Comparison of ENCODE assay signal across 22 cellular contexts in genomic region chr1:83909687-83910086, GRCh38.
"Had no signal": no experiment of that assay in that cellular context is flagged by ENCODE, and none has a peak within 500 bp of the region (broad histone marks: within the 10 kb centered on the region; RNA-seq: fewer than 3 reads in every experiment).

No MANE protein-coding gene starts in this region.

- H3K27ac Mint-ChIP-seq: activated CD4-positive, alpha-beta memory T cell treated with anti-CD3 and anti-CD28 coated beads for 36 hours; activated naive CD4-positive, alpha-beta T cell treated with anti-CD3 and anti-CD28 coated beads for 36 hours; activated naive CD8-positive, alpha-beta T cell treated with anti-CD3 and anti-CD28 coated beads, Interleukin-2, amount 10 ng/mL, durations not matched to agents 7 days and 5 days; activated T-cell treated with anti-CD3 and anti-CD28 coated beads, Interleukin-2, amount 50 U/mL, for 72 hours; brain; endodermal cell; naive thymus-derived CD4-positive, alpha-beta T cell had no signal

- H3K27me3 ChIP-seq: esophagus squamous epithelium, heart right ventricle, sigmoid colon, upper lobe of left lung had no signal

- H3K9me3 Mint-ChIP-seq: activated CD4-positive, alpha-beta memory T cell treated with anti-CD3 and anti-CD28 coated beads for 36 hours; activated naive CD4-positive, alpha-beta T cell treated with anti-CD3 and anti-CD28 coated beads for 36 hours; activated T-cell treated with anti-CD3 and anti-CD28 coated beads, Interleukin-2, amount 50 U/mL, for 72 hours had no signal

- H3K27me3 Mint-ChIP-seq: brain had no signal

- H3K36me3 Mint-ChIP-seq: activated CD4-positive, alpha-beta memory T cell treated with anti-CD3 and anti-CD28 coated beads for 36 hours; activated naive CD8-positive, alpha-beta T cell treated with anti-CD3 and anti-CD28 coated beads, Interleukin-2, amount 10 ng/mL, durations not matched to agents 7 days and 5 days; naive thymus-derived CD4-positive, alpha-beta T cell had no signal

- H3K4me3 ChIP-seq: esophagus squamous epithelium, heart right ventricle, left ventricle myocardium inferior, sigmoid colon, upper lobe of left lung had no signal

- H3K4me3 Mint-ChIP-seq: activated CD4-positive, alpha-beta memory T cell treated with anti-CD3 and anti-CD28 coated beads for 36 hours; activated naive CD4-positive, alpha-beta T cell treated with anti-CD3 and anti-CD28 coated beads for 36 hours; activated naive CD8-positive, alpha-beta T cell treated with anti-CD3 and anti-CD28 coated beads, Interleukin-2, amount 10 ng/mL, durations not matched to agents 7 days and 5 days; activated T-cell treated with anti-CD3 and anti-CD28 coated beads, Interleukin-2, amount 50 U/mL, for 72 hours; brain; endodermal cell; naive thymus-derived CD4-positive, alpha-beta T cell; neural crest cell had no signal

- H3K4me1 Mint-ChIP-seq: activated naive CD8-positive, alpha-beta T cell treated with anti-CD3 and anti-CD28 coated beads, Interleukin-2, amount 10 ng/mL, durations not matched to agents 7 days and 5 days; brain; endodermal cell; naive thymus-derived CD4-positive, alpha-beta T cell; neural crest cell had no signal

- FAIRE-seq: colon had no signal

- H3K9me3 ChIP-seq: esophagus squamous epithelium, left ventricle myocardium inferior, sigmoid colon, upper lobe of left lung had no signal

- DNase-seq: activated CD4-positive, alpha-beta memory T cell treated with anti-CD3 and anti-CD28 coated beads for 36 hours; activated CD4-positive, alpha-beta T cell treated with anti-CD3 and anti-CD28 coated beads for 48 hours; activated effector memory CD4-positive, alpha-beta T cell treated with Interleukin-2 at 50 U/mL for 16 hours; activated naive CD4-positive, alpha-beta T cell treated with anti-CD3 and anti-CD28 coated beads for 36 hours; activated naive CD8-positive, alpha-beta T cell treated with anti-CD3 and anti-CD28 coated beads, Interleukin-2, amount 10 ng/mL, durations not matched to agents 7 days and 5 days; activated T-cell treated with anti-CD3 and anti-CD28 coated beads, Interleukin-2, amount 50 U/mL, for 72 hours; amygdala; endodermal cell; esophagus squamous epithelium; heart right ventricle; kidney glomerular epithelial cell; left ventricle myocardium inferior; naive thymus-derived CD4-positive, alpha-beta T cell; occipital lobe; retina; sigmoid colon; stimulated activated CD4-positive, alpha-beta T cell treated with anti-CD3 and anti-CD28 coated beads, Interleukin-4, amount 100 ng/mL, for 24 hours; stimulated activated naive CD4-positive, alpha-beta T cell treated with Interleukin-2 at 50 U/mL for 16 hours; upper lobe of left lung had no signal

- ATAC-seq: activated T-cell treated with anti-CD3 and anti-CD28 coated beads, Interleukin-2, amount 50 U/mL, for 72 hours; heart right ventricle; naive thymus-derived CD4-positive, alpha-beta T cell had no signal

- H3K27ac ChIP-seq: esophagus squamous epithelium, heart right ventricle, left ventricle myocardium inferior, sigmoid colon, upper lobe of left lung had no signal

- H3K4me1 ChIP-seq: left ventricle myocardium inferior, sigmoid colon, upper lobe of left lung had no signal

- H3K36me3 ChIP-seq: esophagus squamous epithelium, left ventricle myocardium inferior, upper lobe of left lung had no signal
